ENCODE assay signal across 1 cellular context in the genomic region with DNA sequence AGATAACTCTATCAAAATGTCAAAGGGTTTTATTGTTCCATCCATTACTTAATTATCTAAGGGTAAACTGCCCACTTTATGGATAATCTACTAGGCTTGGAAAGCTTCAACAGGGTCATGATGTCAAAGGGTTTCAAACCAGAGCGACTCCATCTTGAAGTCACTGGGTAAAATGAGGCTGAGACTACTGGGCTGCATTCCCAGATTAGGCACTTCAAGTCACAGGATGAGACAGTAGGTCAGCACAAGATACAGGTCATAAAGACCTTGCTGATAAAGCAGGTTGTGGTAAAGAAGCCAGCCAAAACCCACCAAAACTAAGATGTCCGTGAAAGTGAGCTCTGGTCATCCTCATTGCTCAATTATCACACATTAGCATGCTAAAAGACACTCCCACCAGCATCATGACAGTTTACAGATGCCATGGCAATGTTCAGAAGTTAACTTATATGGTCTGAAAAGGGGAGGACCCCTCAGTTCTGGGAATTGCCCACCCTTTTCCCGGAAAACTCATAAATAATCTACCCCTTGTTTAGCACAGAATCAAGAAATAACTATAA.
TF ChIP-seq lines count a peak whose summit lies in the region.

No MANE protein-coding gene starts in this region.

TF ChIP-seq in K562, 482 proteins besides CTCF, POLR2A, EP300 and RAD21 (continued from another document and continues in another):
- TF ChIP-seq, protein P1, sequence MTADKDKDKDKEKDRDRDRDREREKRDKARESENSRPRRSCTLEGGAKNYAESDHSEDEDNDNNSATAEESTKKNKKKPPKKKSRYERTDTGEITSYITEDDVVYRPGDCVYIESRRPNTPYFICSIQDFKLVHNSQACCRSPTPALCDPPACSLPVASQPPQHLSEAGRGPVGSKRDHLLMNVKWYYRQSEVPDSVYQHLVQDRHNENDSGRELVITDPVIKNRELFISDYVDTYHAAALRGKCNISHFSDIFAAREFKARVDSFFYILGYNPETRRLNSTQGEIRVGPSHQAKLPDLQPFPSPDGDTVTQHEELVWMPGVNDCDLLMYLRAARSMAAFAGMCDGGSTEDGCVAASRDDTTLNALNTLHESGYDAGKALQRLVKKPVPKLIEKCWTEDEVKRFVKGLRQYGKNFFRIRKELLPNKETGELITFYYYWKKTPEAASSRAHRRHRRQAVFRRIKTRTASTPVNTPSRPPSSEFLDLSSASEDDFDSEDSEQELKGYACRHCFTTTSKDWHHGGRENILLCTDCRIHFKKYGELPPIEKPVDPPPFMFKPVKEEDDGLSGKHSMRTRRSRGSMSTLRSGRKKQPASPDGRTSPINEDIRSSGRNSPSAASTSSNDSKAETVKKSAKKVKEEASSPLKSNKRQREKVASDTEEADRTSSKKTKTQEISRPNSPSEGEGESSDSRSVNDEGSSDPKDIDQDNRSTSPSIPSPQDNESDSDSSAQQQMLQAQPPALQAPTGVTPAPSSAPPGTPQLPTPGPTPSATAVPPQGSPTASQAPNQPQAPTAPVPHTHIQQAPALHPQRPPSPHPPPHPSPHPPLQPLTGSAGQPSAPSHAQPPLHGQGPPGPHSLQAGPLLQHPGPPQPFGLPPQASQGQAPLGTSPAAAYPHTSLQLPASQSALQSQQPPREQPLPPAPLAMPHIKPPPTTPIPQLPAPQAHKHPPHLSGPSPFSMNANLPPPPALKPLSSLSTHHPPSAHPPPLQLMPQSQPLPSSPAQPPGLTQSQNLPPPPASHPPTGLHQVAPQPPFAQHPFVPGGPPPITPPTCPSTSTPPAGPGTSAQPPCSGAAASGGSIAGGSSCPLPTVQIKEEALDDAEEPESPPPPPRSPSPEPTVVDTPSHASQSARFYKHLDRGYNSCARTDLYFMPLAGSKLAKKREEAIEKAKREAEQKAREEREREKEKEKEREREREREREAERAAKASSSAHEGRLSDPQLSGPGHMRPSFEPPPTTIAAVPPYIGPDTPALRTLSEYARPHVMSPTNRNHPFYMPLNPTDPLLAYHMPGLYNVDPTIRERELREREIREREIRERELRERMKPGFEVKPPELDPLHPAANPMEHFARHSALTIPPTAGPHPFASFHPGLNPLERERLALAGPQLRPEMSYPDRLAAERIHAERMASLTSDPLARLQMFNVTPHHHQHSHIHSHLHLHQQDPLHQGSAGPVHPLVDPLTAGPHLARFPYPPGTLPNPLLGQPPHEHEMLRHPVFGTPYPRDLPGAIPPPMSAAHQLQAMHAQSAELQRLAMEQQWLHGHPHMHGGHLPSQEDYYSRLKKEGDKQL (CRISPR knock-in tag; IDR thresholded peaks at IDR 0.05; ENCODE audit: borderline replicate concordance): no peak
- TF ChIP-seq NCOA1 (IDR thresholded peaks at IDR 0.05; ENCODE audit: low read depth) (no peak), CAMTA2 (CRISPR knock-in tag; conservative IDR thresholded peaks at IDR 0.05) (no peak), PTRF (tag; IDR thresholded peaks at IDR 0.05) (peak; percentile 86), ZNF23 (CRISPR knock-in tag; IDR thresholded peaks at IDR 0.05) (peak; percentile 84), MEIS2 (IDR thresholded peaks at IDR 0.05; ENCODE audit: partially characterized antibody) (peak; percentile 70), MECOM (CRISPR knock-in tag; IDR thresholded peaks at IDR 0.05) (peak; percentile 91), HMG20A (CRISPR knock-in tag; conservative IDR thresholded peaks at IDR 0.05) (no peak), POLR2AphosphoS5 (IDR thresholded peaks at IDR 0.05; ENCODE audit: control insufficient read depth, insufficient read depth, low read depth, low read length) (no peak), NFXL1 (CRISPR knock-in tag; IDR thresholded peaks at IDR 0.05) (peak; percentile 93), TAF7 (tag; IDR thresholded peaks at IDR 0.05) (peak; percentile 57; the same call in 1 of the 2 replicates), HDAC8 (tag; IDR thresholded peaks at IDR 0.05) (peak; percentile 95), BRCA1 (IDR thresholded peaks at IDR 0.05) (no peak), BRCA1 (CRISPR knock-in tag; IDR thresholded peaks at IDR 0.05) (no peak), ZEB2 (IDR thresholded peaks at IDR 0.05) (no peak), SIN3A (IDR thresholded peaks at IDR 0.05; ENCODE audit: borderline replicate concordance in 2 of 2, control insufficient read depth in 1 of 2, low read depth in 2 of 2, low read length in 2 of 2) (no peak), MCM2 (IDR thresholded peaks at IDR 0.05; ENCODE audit: low read depth) (no peak), RFX1 (IDR thresholded peaks at IDR 0.05) (peak; percentile 79), MIER1 (IDR thresholded peaks at IDR 0.05; ENCODE audit: low read depth) (no peak), ZNF165 (CRISPR knock-in tag; IDR thresholded peaks at IDR 0.05; ENCODE audit: borderline replicate concordance) (peak; percentile 75; the same call in 1 of the 2 replicates), ARID2 (IDR thresholded peaks at IDR 0.05) (no peak), ZSCAN32 (CRISPR knock-in tag; IDR thresholded peaks at IDR 0.05) (no peak), HSF4 (CRISPR knock-in tag; IDR thresholded peaks at IDR 0.05; ENCODE audit: borderline replicate concordance) (peak; percentile 89; the same call in 1 of the 2 replicates), RBM39 (optimal IDR thresholded peaks at IDR 0.05; ENCODE audit: low read depth, low read length) (no peak), POLR2B (IDR thresholded peaks at IDR 0.05; ENCODE audit: low read depth, partially characterized antibody) (no peak), PTTG1 (tag; IDR thresholded peaks at IDR 0.05; ENCODE audit: low read depth) (peak; percentile 73)
- TF ChIP-seq, protein P2, sequence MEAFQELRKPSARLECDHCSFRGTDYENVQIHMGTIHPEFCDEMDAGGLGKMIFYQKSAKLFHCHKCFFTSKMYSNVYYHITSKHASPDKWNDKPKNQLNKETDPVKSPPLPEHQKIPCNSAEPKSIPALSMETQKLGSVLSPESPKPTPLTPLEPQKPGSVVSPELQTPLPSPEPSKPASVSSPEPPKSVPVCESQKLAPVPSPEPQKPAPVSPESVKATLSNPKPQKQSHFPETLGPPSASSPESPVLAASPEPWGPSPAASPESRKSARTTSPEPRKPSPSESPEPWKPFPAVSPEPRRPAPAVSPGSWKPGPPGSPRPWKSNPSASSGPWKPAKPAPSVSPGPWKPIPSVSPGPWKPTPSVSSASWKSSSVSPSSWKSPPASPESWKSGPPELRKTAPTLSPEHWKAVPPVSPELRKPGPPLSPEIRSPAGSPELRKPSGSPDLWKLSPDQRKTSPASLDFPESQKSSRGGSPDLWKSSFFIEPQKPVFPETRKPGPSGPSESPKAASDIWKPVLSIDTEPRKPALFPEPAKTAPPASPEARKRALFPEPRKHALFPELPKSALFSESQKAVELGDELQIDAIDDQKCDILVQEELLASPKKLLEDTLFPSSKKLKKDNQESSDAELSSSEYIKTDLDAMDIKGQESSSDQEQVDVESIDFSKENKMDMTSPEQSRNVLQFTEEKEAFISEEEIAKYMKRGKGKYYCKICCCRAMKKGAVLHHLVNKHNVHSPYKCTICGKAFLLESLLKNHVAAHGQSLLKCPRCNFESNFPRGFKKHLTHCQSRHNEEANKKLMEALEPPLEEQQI (IDR thresholded peaks at IDR 0.05): no peak
- TF ChIP-seq, protein P3, sequence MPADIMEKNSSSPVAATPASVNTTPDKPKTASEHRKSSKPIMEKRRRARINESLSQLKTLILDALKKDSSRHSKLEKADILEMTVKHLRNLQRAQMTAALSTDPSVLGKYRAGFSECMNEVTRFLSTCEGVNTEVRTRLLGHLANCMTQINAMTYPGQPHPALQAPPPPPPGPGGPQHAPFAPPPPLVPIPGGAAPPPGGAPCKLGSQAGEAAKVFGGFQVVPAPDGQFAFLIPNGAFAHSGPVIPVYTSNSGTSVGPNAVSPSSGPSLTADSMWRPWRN (IDR thresholded peaks at IDR 0.05; ENCODE audit: low read depth): no peak
- TF ChIP-seq, protein P4, sequence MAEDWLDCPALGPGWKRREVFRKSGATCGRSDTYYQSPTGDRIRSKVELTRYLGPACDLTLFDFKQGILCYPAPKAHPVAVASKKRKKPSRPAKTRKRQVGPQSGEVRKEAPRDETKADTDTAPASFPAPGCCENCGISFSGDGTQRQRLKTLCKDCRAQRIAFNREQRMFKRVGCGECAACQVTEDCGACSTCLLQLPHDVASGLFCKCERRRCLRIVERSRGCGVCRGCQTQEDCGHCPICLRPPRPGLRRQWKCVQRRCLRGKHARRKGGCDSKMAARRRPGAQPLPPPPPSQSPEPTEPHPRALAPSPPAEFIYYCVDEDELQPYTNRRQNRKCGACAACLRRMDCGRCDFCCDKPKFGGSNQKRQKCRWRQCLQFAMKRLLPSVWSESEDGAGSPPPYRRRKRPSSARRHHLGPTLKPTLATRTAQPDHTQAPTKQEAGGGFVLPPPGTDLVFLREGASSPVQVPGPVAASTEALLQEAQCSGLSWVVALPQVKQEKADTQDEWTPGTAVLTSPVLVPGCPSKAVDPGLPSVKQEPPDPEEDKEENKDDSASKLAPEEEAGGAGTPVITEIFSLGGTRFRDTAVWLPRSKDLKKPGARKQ (CRISPR knock-in tag; IDR thresholded peaks at IDR 0.05): no peak
- TF ChIP-seq, protein P5, sequence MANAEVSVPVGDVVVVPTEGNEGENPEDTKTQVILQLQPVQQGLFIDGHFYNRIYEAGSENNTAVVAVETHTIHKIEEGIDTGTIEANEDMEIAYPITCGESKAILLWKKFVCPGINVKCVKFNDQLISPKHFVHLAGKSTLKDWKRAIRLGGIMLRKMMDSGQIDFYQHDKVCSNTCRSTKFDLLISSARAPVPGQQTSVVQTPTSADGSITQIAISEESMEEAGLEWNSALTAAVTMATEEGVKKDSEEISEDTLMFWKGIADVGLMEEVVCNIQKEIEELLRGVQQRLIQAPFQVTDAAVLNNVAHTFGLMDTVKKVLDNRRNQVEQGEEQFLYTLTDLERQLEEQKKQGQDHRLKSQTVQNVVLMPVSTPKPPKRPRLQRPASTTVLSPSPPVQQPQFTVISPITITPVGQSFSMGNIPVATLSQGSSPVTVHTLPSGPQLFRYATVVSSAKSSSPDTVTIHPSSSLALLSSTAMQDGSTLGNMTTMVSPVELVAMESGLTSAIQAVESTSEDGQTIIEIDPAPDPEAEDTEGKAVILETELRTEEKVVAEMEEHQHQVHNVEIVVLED (CRISPR knock-in tag; IDR thresholded peaks at IDR 0.05): 0 out of 2 replicates have a peak, but pooled peaks have one; percentile 12
- TF ChIP-seq, protein P6, sequence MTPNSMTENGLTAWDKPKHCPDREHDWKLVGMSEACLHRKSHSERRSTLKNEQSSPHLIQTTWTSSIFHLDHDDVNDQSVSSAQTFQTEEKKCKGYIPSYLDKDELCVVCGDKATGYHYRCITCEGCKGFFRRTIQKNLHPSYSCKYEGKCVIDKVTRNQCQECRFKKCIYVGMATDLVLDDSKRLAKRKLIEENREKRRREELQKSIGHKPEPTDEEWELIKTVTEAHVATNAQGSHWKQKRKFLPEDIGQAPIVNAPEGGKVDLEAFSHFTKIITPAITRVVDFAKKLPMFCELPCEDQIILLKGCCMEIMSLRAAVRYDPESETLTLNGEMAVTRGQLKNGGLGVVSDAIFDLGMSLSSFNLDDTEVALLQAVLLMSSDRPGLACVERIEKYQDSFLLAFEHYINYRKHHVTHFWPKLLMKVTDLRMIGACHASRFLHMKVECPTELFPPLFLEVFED (CRISPR knock-in tag; conservative IDR thresholded peaks at IDR 0.05): no peak
- TF ChIP-seq, protein P7, sequence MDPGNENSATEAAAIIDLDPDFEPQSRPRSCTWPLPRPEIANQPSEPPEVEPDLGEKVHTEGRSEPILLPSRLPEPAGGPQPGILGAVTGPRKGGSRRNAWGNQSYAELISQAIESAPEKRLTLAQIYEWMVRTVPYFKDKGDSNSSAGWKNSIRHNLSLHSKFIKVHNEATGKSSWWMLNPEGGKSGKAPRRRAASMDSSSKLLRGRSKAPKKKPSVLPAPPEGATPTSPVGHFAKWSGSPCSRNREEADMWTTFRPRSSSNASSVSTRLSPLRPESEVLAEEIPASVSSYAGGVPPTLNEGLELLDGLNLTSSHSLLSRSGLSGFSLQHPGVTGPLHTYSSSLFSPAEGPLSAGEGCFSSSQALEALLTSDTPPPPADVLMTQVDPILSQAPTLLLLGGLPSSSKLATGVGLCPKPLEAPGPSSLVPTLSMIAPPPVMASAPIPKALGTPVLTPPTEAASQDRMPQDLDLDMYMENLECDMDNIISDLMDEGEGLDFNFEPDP (CRISPR knock-in tag; IDR thresholded peaks at IDR 0.05): peak; percentile 78; the same call in 1 of the 2 replicates
- TF ChIP-seq, protein P8, sequence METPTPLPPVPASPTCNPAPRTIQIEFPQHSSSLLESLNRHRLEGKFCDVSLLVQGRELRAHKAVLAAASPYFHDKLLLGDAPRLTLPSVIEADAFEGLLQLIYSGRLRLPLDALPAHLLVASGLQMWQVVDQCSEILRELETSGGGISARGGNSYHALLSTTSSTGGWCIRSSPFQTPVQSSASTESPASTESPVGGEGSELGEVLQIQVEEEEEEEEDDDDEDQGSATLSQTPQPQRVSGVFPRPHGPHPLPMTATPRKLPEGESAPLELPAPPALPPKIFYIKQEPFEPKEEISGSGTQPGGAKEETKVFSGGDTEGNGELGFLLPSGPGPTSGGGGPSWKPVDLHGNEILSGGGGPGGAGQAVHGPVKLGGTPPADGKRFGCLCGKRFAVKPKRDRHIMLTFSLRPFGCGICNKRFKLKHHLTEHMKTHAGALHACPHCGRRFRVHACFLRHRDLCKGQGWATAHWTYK (CRISPR knock-in tag; IDR thresholded peaks at IDR 0.05): peak; percentile 95
- TF ChIP-seq, protein P9, sequence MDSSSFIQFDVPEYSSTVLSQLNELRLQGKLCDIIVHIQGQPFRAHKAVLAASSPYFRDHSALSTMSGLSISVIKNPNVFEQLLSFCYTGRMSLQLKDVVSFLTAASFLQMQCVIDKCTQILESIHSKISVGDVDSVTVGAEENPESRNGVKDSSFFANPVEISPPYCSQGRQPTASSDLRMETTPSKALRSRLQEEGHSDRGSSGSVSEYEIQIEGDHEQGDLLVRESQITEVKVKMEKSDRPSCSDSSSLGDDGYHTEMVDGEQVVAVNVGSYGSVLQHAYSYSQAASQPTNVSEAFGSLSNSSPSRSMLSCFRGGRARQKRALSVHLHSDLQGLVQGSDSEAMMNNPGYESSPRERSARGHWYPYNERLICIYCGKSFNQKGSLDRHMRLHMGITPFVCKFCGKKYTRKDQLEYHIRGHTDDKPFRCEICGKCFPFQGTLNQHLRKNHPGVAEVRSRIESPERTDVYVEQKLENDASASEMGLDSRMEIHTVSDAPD (CRISPR knock-in tag; IDR thresholded peaks at IDR 0.05): peak; percentile 85; the same call in 1 of the 2 replicates
- TF ChIP-seq, protein P10, sequence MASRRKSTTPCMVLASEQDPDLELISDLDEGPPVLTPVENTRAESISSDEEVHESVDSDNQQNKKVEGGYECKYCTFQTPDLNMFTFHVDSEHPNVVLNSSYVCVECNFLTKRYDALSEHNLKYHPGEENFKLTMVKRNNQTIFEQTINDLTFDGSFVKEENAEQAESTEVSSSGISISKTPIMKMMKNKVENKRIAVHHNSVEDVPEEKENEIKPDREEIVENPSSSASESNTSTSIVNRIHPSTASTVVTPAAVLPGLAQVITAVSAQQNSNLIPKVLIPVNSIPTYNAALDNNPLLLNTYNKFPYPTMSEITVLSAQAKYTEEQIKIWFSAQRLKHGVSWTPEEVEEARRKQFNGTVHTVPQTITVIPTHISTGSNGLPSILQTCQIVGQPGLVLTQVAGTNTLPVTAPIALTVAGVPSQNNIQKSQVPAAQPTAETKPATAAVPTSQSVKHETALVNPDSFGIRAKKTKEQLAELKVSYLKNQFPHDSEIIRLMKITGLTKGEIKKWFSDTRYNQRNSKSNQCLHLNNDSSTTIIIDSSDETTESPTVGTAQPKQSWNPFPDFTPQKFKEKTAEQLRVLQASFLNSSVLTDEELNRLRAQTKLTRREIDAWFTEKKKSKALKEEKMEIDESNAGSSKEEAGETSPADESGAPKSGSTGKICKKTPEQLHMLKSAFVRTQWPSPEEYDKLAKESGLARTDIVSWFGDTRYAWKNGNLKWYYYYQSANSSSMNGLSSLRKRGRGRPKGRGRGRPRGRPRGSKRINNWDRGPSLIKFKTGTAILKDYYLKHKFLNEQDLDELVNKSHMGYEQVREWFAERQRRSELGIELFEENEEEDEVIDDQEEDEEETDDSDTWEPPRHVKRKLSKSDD (conservative IDR thresholded peaks at IDR 0.05; ENCODE audit: low read length): no peak
